In the genomic region with DNA sequence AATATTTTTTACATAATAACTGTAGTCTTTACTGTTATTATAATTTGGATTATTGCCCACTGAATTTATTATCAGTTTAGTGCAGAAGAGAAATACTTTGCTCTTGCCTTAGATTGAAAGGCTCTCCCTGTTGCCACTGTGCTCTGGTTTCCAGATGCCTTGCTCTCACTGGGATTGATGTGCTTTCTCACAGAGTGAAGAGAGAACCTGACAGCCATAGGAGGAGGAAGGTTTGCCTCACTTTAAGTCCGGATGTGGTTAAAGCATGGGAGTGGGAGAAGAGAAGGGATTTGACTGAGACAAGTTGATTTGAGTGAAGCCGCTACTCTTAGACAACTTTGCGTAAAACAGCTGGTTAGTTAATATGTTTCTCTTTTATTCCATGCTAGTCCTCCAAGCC, we compare ENCODE assay signal across 24 cellular contexts.
DNase-seq lines count a peak whose midpoint lies in the region; ATAC-seq, FAIRE-seq and TF ChIP-seq lines count a peak whose summit lies in the region.
"Had no signal": no experiment of that assay in that cellular context is flagged by ENCODE, and none has a peak within 500 bp of the region (broad histone marks: within the 10 kb centered on the region; RNA-seq: fewer than 3 reads in every experiment).

No MANE protein-coding gene starts in this region.

- H3K27me3 ChIP-seq in SK-N-SH (ENCODE audit: insufficient read depth), result no peaks in the 10 kb centered on the region
- H3K27me3 ChIP-seq: Peyer's patch had no signal

- H3K79me2 ChIP-seq in SK-N-SH (ENCODE audit: insufficient read depth), result no peaks in the 10 kb centered on the region

- TF ChIP-seq CTCF in SK-N-SH (IDR thresholded peaks at IDR 0.05), result no peak
- no peak for TF ChIP-seq CTCF in fibroblast of villous mesenchyme (IDR thresholded peaks at IDR 0.05; ENCODE audit: insufficient read depth, low read depth, low read length)
- no peak for TF ChIP-seq CTCF in D721Med (IDR thresholded peaks at IDR 0.05; ENCODE audit: insufficient read depth, missing control alignments)

- peak; percentile 32 to 69 for DNase-seq in NCI-H524 (lab: John Stamatoyannopoulos, UW)
- no peak for DNase-seq in NCI-H524 treated with DMSO at 0.1 percent for 48 hours (lab: John Stamatoyannopoulos, UW)
- peak; percentile 69 for DNase-seq in SK-N-SH
- DNase-seq in fibroblast of villous mesenchyme (ENCODE audit: low read depth), result peak; percentile 68
- no peak for DNase-seq in NCI-H1048 (lab: John Stamatoyannopoulos, UW)
- DNase-seq in stimulated activated CD4-positive, alpha-beta T cell treated with anti-CD3 and anti-CD28 coated beads, Interleukin-12 subunit alpha, Interleukin-12 subunit beta, amount 100 ng/mL, for 4 hours, result no peak
- DNase-seq in D721Med (ENCODE audit: insufficient read length, low spot score), result no peak
- DNase-seq: 8988T; AML-193; C1 segment of cervical spinal cord; CD8-positive, alpha-beta memory T cell; DMS79; GM23248; NCI-H1417; NCI-H1694 treated with DMSO at 0.1 percent for 48 hours; NCI-H2081 treated with DMSO at 0.1 percent for 48 hours; NCI-H2171 treated with DMSO at 0.1 percent for 48 hours; NCI-H526 treated with DMSO at 0.1 percent for 48 hours; Peyer's patch had no signal

- H2AFZ ChIP-seq in SK-N-SH (ENCODE audit: low read depth), result no peak overlapping the region
- H2AFZ ChIP-seq: GM23248 had no signal

- H3K4me2 ChIP-seq in SK-N-SH, result no peak overlapping the region
- H3K4me2 ChIP-seq: KMS-11 had no signal

- H3F3A ChIP-seq in SK-N-SH (replicated peaks; ENCODE audit: insufficient read depth), result no peaks in the 10 kb centered on the region

- no peaks in the 10 kb centered on the region for H3K9me2 ChIP-seq in SK-N-SH

- POLR2A ChIA-PET in SK-N-SH (lab: Yijun Ruan, JAX), result no interaction called here

- no peaks in the 10 kb centered on the region for H3K9me3 ChIP-seq in SK-N-SH
- H3K9me3 ChIP-seq: HAP-1, Peyer's patch had no signal

- 0 out of 2 replicates have a peak, but pooled peaks have one; percentile 2 for TF ChIP-seq RAD21 in SK-N-SH (IDR thresholded peaks at IDR 0.05; ENCODE audit: low read length)

- no peak overlapping the region for H3K9ac ChIP-seq in SK-N-SH
- H3K9ac ChIP-seq: GM23248, KMS-11 had no signal

- peaks cover 0 to 14% of the 10 kb centered on the region in 2 experiments; a peak in 2 of 4 replicates for H3K4me1 ChIP-seq in SK-N-SH (ENCODE audit: control insufficient read depth in 1 of 2, insufficient read depth in 2 of 2, low read depth in 1 of 2, low read length in 1 of 2)
- H3K4me1 ChIP-seq: HAP-1, Peyer's patch had no signal

- no peak for FAIRE-seq in D721Med (lab: Jason Lieb, UNC)
- FAIRE-seq: HTR-8/SVneo had no signal

- TF ChIP-seq EP300 in SK-N-SH (IDR thresholded peaks at IDR 0.05; ENCODE audit: borderline replicate concordance in 1 of 2, low read depth in 1 of 2, low read length in 1 of 2), result no peak

- no peaks in the 10 kb centered on the region for H3K36me3 ChIP-seq in SK-N-SH (replicated peaks in 1 of 2; ENCODE audit: control insufficient read depth in 1 of 2, insufficient read depth in 2 of 2, low read length in 1 of 2)
- H3K36me3 ChIP-seq: HAP-1, Peyer's patch had no signal

- H3K4me3 ChIP-seq in SK-N-SH (ENCODE audit: low read depth in 2 of 2, low read length in 1 of 2) (no peak overlapping the region), fibroblast of villous mesenchyme (ENCODE audit: low read depth, low read length) (no peak overlapping the region)
- H3K4me3 ChIP-seq: GM23248, HAP-1, Peyer's patch had no signal

- no peak for ATAC-seq in HG03135 (IDR thresholded peaks at IDR 0.05; ENCODE audit: unreplicated experiment)

- H4K20me1 ChIP-seq in SK-N-SH (ENCODE audit: insufficient read depth), result no peaks in the 10 kb centered on the region

- 78% methylated on average over 3 of the region's 3 CpGs for WGBS in SK-N-SH (ENCODE audit: low lambda C conversion rate)

- peak overlapping the region in 1 of 2 experiments; percentile 62; a peak in 2 of 4 replicates for H3K27ac ChIP-seq in SK-N-SH (ENCODE audit: low read depth in 2 of 2, low read length in 1 of 2)
- H3K27ac ChIP-seq: GM23248, HL-60, KMS-11, Peyer's patch had no signal

- CTCF ChIA-PET in SK-N-SH (lab: Yijun Ruan, JAX), result interaction anchor here (1.7 kb wide), 1 partner anchor 105 kb away, joined by 7 read pairs; no protein-coding TSS in a partner anchor

TF ChIP-seq in SK-N-SH, 30 proteins besides CTCF, POLR2A, EP300 and RAD21:
- TF ChIP-seq, protein P1, sequence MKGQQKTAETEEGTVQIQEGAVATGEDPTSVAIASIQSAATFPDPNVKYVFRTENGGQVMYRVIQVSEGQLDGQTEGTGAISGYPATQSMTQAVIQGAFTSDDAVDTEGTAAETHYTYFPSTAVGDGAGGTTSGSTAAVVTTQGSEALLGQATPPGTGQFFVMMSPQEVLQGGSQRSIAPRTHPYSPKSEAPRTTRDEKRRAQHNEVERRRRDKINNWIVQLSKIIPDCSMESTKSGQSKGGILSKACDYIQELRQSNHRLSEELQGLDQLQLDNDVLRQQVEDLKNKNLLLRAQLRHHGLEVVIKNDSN (IDR thresholded peaks at IDR 0.05; ENCODE audit: borderline replicate concordance, low read depth), result no peak
- 0 out of 2 replicates have a peak, but pooled peaks have one; percentile 50 for TF ChIP-seq FOXJ3 (CRISPR knock-in tag; IDR thresholded peaks at IDR 0.05)
- TF ChIP-seq GATA2 (CRISPR knock-in tag; IDR thresholded peaks at IDR 0.05), result peak; percentile 20; the same call in 1 of the 2 replicates
- peak; percentile 46; the same call in 1 of the 2 replicates for TF ChIP-seq RCOR1 (IDR thresholded peaks at IDR 0.05; ENCODE audit: low read length)
- TF ChIP-seq TCF12 (IDR thresholded peaks at IDR 0.05), result 0 out of 2 replicates have a peak, but pooled peaks have one; percentile 8
- TF ChIP-seq CHD2 (IDR thresholded peaks at IDR 0.05; ENCODE audit: low read length, partially characterized antibody), result peak; percentile 51

Comparison
In these comparisons a context has a peak if more than half of its experiments do, and no peak if none do; other contexts are left out.
1. DNase-seq: peak in NCI-H524 (2 of 2), SK-N-SH (single experiment) and fibroblast of villous mesenchyme (single experiment); none in NCI-H524 treated with DMSO at 0.1 percent for 48 hours (single experiment), NCI-H1048 (single experiment), stimulated activated CD4-positive, alpha-beta T cell treated with anti-CD3 and anti-CD28 coated beads, Interleukin-12 subunit alpha, Interleukin-12 subunit beta, amount 100 ng/mL, for 4 hours (single experiment) and D721Med (single experiment).